Comparison of ENCODE assay signal across 15 cellular contexts in the genomic region with DNA sequence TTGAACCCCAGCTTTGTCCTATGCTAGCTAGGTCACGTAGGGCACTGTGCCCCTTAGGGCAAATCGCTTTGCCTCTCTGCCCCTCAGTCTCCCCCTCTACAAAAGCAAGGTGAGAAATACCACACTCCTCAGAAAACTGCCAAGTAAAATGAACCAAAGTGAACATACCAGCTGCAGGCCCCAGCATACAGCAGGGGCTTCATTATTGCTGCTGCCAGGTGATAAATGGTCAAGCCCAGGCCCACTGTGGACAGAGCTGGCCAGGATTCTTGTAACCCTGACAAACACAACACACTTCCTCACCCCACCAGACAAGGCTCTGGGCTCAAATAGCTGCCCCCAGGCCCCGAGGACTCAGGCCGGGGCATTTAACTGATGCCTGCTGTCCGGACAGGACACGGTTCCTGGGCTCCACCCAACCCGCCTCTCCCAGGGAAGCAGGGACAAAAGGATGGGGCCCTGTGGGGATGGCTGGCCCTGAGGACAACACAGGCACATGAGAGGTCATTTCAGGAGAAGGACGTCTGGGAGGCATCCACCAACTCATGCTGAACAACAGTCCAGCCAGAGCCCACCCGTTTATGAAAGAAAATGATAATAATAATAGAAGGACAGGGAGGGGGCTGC. TPM values are rescaled to one million over a fixed set of nuclear protein-coding genes. Genes with fewer than 3 reads are reported as not detected.
DNase-seq lines count a peak whose midpoint lies in the region; ATAC-seq and TF ChIP-seq lines count a peak whose summit lies in the region.
"Had no signal": no experiment of that assay in that cellular context is flagged by ENCODE, and none has a peak within 500 bp of the region (broad histone marks: within the 10 kb centered on the region; RNA-seq: fewer than 3 reads in every experiment).

No MANE protein-coding gene starts in this region.

- H3K36me3 Mint-ChIP-seq in activated T-cell treated with anti-CD3 and anti-CD28 coated beads, Interleukin-2, amount 50 U/mL, for 24 hours (ENCODE audit: low read depth), result peaks cover 55% of the 10 kb centered on the region
- peaks cover 20% of the 10 kb centered on the region for H3K36me3 Mint-ChIP-seq in activated T-cell treated with anti-CD3 and anti-CD28 coated beads, Interleukin-2, amount 50 U/mL, for 4 hours (ENCODE audit: insufficient read depth)
- H3K36me3 Mint-ChIP-seq in glutamatergic neuron (ENCODE audit: unreplicated experiment), result no peaks in the 10 kb centered on the region
- H3K36me3 Mint-ChIP-seq: natural killer cell treated with Interleukin-12 subunit alpha and Interleukin-12 subunit beta and Interleukin-15 and Interleukin-18, amount 100 ng/mL, for 72 hours had no signal

- TF ChIP-seq CTCF in glutamatergic neuron (IDR thresholded peaks at IDR 0.05; ENCODE audit: partially characterized antibody, unreplicated experiment) (no peak), uterus (IDR thresholded peaks at IDR 0.05) (no peak), Peyer's patch (IDR thresholded peaks at IDR 0.05) (no peak)

- no peaks in the 10 kb centered on the region for H3K36me3 ChIP-seq in muscle layer of colon (ENCODE audit: insufficient read depth, low read length)
- H3K36me3 ChIP-seq in uterus, result no peaks in the 10 kb centered on the region
- peaks cover 0 to 5% (median 0%) of the 10 kb centered on the region in 3 donors for H3K36me3 ChIP-seq in Peyer's patch

- H3K27me3 ChIP-seq in muscle layer of colon (ENCODE audit: control insufficient read depth in 1 of 2, insufficient read depth in 2 of 2, low read length in 2 of 2), result no peaks in the 10 kb centered on the region
- H3K27me3 ChIP-seq in uterus, result no peaks in the 10 kb centered on the region
- no peaks in the 10 kb centered on the region for H3K27me3 ChIP-seq in Peyer's patch

- no peak overlapping the region for H3K9ac ChIP-seq in muscle layer of colon (ENCODE audit: low read length)

- H3K9me3 Mint-ChIP-seq in activated T-cell treated with anti-CD3 and anti-CD28 coated beads, Interleukin-2, amount 50 U/mL, for 24 hours, result no peaks in the 10 kb centered on the region
- no peaks in the 10 kb centered on the region for H3K9me3 Mint-ChIP-seq in activated T-cell treated with anti-CD3 and anti-CD28 coated beads, Interleukin-2, amount 50 U/mL, for 4 hours
- H3K9me3 Mint-ChIP-seq in glutamatergic neuron (ENCODE audit: unreplicated experiment), result peaks cover 28% of the 10 kb centered on the region
- H3K9me3 Mint-ChIP-seq: effector memory CD8-positive, alpha-beta T cell; memory B cell; natural killer cell treated with Interleukin-12 subunit alpha and Interleukin-12 subunit beta and Interleukin-15 and Interleukin-18, amount 100 ng/mL, for 72 hours; stimulated activated effector memory CD8-positive, alpha-beta T cell treated with anti-CD3 and anti-CD28 coated beads, Interleukin-12 subunit alpha, Interleukin-12 subunit beta, amount 100 ng/mL, for 72 hours; T-helper 2 cell treated with Interferon-gamma antibody and Interleukin-4, amounts not matched to agents 5 μg/mL and 100 μg/mL, for 36 hours had no signal

- H3K27ac ChIP-seq in muscle layer of colon (ENCODE audit: low read depth, low read length) (peak overlapping the region; percentile 56), uterus (peak overlapping the region; percentile 52 to 57), Peyer's patch (no peak overlapping the region)
- H3K27ac ChIP-seq: 22Rv1 had no signal

- no peak for DNase-seq in activated T-cell treated with anti-CD3 and anti-CD28 coated beads, Interleukin-2, amount 50 U/mL, for 24 hours
- DNase-seq in activated T-cell treated with anti-CD3 and anti-CD28 coated beads, Interleukin-2, amount 50 U/mL, for 4 hours, result no peak
- DNase-seq in glutamatergic neuron, result no peak
- no peak for DNase-seq in uterus
- DNase-seq in head of caudate nucleus, result no peak
- no peak for DNase-seq in Peyer's patch
- DNase-seq in NCI-H2227 treated with DMSO at 0.1 percent for 48 hours (lab: John Stamatoyannopoulos, UW), result no peak
- DNase-seq: effector memory CD8-positive, alpha-beta T cell; IMR-90 had no signal

- intact Hi-C loops in uterus (cut with DNase I; ENCODE audit: low total_unique reads) (no loop called here), head of caudate nucleus (cut with DNase I) (no loop called here)

- H3K27ac Mint-ChIP-seq in activated T-cell treated with anti-CD3 and anti-CD28 coated beads, Interleukin-2, amount 50 U/mL, for 24 hours, result peak overlapping the region; percentile 16
- peak overlapping the region; percentile 76 for H3K27ac Mint-ChIP-seq in glutamatergic neuron (ENCODE audit: unreplicated experiment)
- H3K27ac Mint-ChIP-seq: memory B cell; natural killer cell treated with Interleukin-12 subunit alpha and Interleukin-12 subunit beta and Interleukin-15 and Interleukin-18, amount 100 ng/mL, for 72 hours; stimulated activated effector memory CD8-positive, alpha-beta T cell treated with anti-CD3 and anti-CD28 coated beads, Interleukin-12 subunit alpha, Interleukin-12 subunit beta, amount 100 ng/mL, for 72 hours; T-helper 2 cell treated with Interferon-gamma antibody and Interleukin-4, amounts not matched to agents 5 μg/mL and 100 μg/mL, for 36 hours had no signal

- H3K4me3 Mint-ChIP-seq in activated T-cell treated with anti-CD3 and anti-CD28 coated beads, Interleukin-2, amount 50 U/mL, for 24 hours, result no peak overlapping the region
- H3K4me3 Mint-ChIP-seq in activated T-cell treated with anti-CD3 and anti-CD28 coated beads, Interleukin-2, amount 50 U/mL, for 4 hours, result no peak overlapping the region
- H3K4me3 Mint-ChIP-seq in glutamatergic neuron (ENCODE audit: unreplicated experiment), result peak overlapping the region; percentile 10
- H3K4me3 Mint-ChIP-seq: effector memory CD8-positive, alpha-beta T cell; memory B cell; natural killer cell treated with Interleukin-12 subunit alpha and Interleukin-12 subunit beta and Interleukin-15 and Interleukin-18, amount 100 ng/mL, for 72 hours; stimulated activated effector memory CD8-positive, alpha-beta T cell treated with anti-CD3 and anti-CD28 coated beads, Interleukin-12 subunit alpha, Interleukin-12 subunit beta, amount 100 ng/mL, for 72 hours; T-helper 2 cell treated with Interferon-gamma antibody and Interleukin-4, amounts not matched to agents 5 μg/mL and 100 μg/mL, for 36 hours had no signal

- TF ChIP-seq POLR2A in uterus (IDR thresholded peaks at IDR 0.05) (no peak), Peyer's patch (IDR thresholded peaks at IDR 0.05) (no peak)

- peaks cover 15% of the 10 kb centered on the region for H3K4me1 Mint-ChIP-seq in activated T-cell treated with anti-CD3 and anti-CD28 coated beads, Interleukin-2, amount 50 U/mL, for 24 hours (ENCODE audit: low read depth)
- H3K4me1 Mint-ChIP-seq in activated T-cell treated with anti-CD3 and anti-CD28 coated beads, Interleukin-2, amount 50 U/mL, for 4 hours (ENCODE audit: low read depth), result no peaks in the 10 kb centered on the region
- peaks cover 51% of the 10 kb centered on the region for H3K4me1 Mint-ChIP-seq in glutamatergic neuron (ENCODE audit: low read depth, unreplicated experiment)

- H3K9me3 ChIP-seq in muscle layer of colon (ENCODE audit: low read length), result no peaks in the 10 kb centered on the region
- H3K9me3 ChIP-seq in uterus, result no peaks in the 10 kb centered on the region
- H3K9me3 ChIP-seq in Peyer's patch, result no peaks in the 10 kb centered on the region

- H3K4me3 ChIP-seq in muscle layer of colon (ENCODE audit: low read depth in 1 of 2, low read length in 2 of 2), result no peak overlapping the region
- no peak overlapping the region for H3K4me3 ChIP-seq in uterus
- no peak overlapping the region for H3K4me3 ChIP-seq in Peyer's patch

- no peak for ATAC-seq in activated T-cell treated with anti-CD3 and anti-CD28 coated beads, Interleukin-2, amount 50 U/mL, for 4 hours
- ATAC-seq: effector memory CD8-positive, alpha-beta T cell; natural killer cell treated with Interleukin-12 subunit alpha and Interleukin-12 subunit beta and Interleukin-15 and Interleukin-18, amount 100 ng/mL, for 72 hours; stimulated activated effector memory CD8-positive, alpha-beta T cell treated with anti-CD3 and anti-CD28 coated beads, Interleukin-12 subunit alpha, Interleukin-12 subunit beta, amount 100 ng/mL, for 72 hours had no signal

- no peaks in the 10 kb centered on the region for H3K27me3 Mint-ChIP-seq in activated T-cell treated with anti-CD3 and anti-CD28 coated beads, Interleukin-2, amount 50 U/mL, for 24 hours
- no peaks in the 10 kb centered on the region for H3K27me3 Mint-ChIP-seq in activated T-cell treated with anti-CD3 and anti-CD28 coated beads, Interleukin-2, amount 50 U/mL, for 4 hours (ENCODE audit: low read depth)
- H3K27me3 Mint-ChIP-seq in glutamatergic neuron (ENCODE audit: unreplicated experiment), result peaks cover 25% of the 10 kb centered on the region
- H3K27me3 Mint-ChIP-seq: effector memory CD8-positive, alpha-beta T cell; memory B cell; natural killer cell treated with Interleukin-12 subunit alpha and Interleukin-12 subunit beta and Interleukin-15 and Interleukin-18, amount 100 ng/mL, for 72 hours had no signal

- H3K4me1 ChIP-seq in muscle layer of colon (ENCODE audit: insufficient read depth, low read length) (peaks cover 39% of the 10 kb centered on the region), uterus (peaks cover 0 to 10% of the 10 kb centered on the region in 2 donors), Peyer's patch (peaks cover 0 to 11% (median 0%) of the 10 kb centered on the region in 4 donors)

RNA-seq across cellular contexts. Expression of a gene that starts 36.7 kb away (rescaled TPM):
- 100 to 1,000 TPM; 127 to 160 (median 135) TPM for total RNA-seq in activated T-cell treated with anti-CD3 and anti-CD28 coated beads, Interleukin-2, amount 50 U/mL, for 4 hours
- total RNA-seq in glutamatergic neuron (ENCODE audit: unreplicated experiment), result 360 TPM
- total RNA-seq in uterus, result 100 to 1,000 TPM in 2 of 4 donors, 10 to 100 TPM in 2; 65.1 to 436 (median 102) TPM
- 100 to 1,000 TPM; 105 to 330 (median 148) TPM for total RNA-seq in Peyer's patch

Comparison
In these comparisons a context has a peak if more than half of its experiments do, and no peak if none do; other contexts are left out.
1. H3K27ac ChIP-seq: peak in muscle layer of colon (single experiment) and uterus (2 of 2); none in Peyer's patch (0 of 4).